Comparison of ENCODE assay signal across 24 cellular contexts in genomic region chr2:206846854-206847834, GRCh38.
"Had no signal": no experiment of that assay in that cellular context is flagged by ENCODE, and none has a peak within 500 bp of the region (broad histone marks: within the 10 kb centered on the region; RNA-seq: fewer than 3 reads in every experiment).

No MANE protein-coding gene starts in this region.

- H3K4me3 ChIP-seq: body of pancreas, esophagus squamous epithelium, lung, vagina had no signal

- DNase-seq: activated CD4-positive, alpha-beta memory T cell treated with anti-CD3 and anti-CD28 coated beads, Interleukin-2, amount 10 ng/mL, durations not matched to agents 7 days and 5 days; activated CD4-positive, alpha-beta T cell treated with anti-CD3 and anti-CD28 coated beads for 48 hours; activated CD4-positive, CD25-positive, alpha-beta regulatory T cell; activated CD8-positive, alpha-beta memory T cell treated with anti-CD3 and anti-CD28 coated beads, Interleukin-2, amount 10 ng/mL, durations not matched to agents 7 days and 5 days; activated naive CD8-positive, alpha-beta T cell treated with anti-CD3 and anti-CD28 coated beads, Interleukin-2, amount 10 ng/mL, durations not matched to agents 7 days and 5 days; amygdala; body of pancreas; cerebellar nuclear complex; effector memory CD8-positive, alpha-beta T cell; esophagus squamous epithelium; foreskin fibroblast; hippocampal formation; left cardiac atrium; small intestine; stimulated activated CD4-positive, alpha-beta T cell treated with anti-CD3 and anti-CD28 coated beads, Interleukin-15, amount 100 ng/mL, for 24 hours; stimulated activated CD4-positive, alpha-beta T cell treated with anti-CD3 and anti-CD28 coated beads, Interleukin-2, amount 100 ng/mL, for 48 hours; stimulated activated naive CD8-positive, alpha-beta T cell treated with anti-CD3 and anti-CD28 coated beads, Interleukin-15, amount 100 ng/mL, for 72 hours; T-cell; trophoblast cell had no signal

- H3K9me3 ChIP-seq: body of pancreas, esophagus squamous epithelium, neutrophil, vagina had no signal

- H3K27me3 Mint-ChIP-seq: activated CD4-positive, alpha-beta memory T cell treated with anti-CD3 and anti-CD28 coated beads, Interleukin-2, amount 10 ng/mL, durations not matched to agents 7 days and 5 days; activated CD8-positive, alpha-beta memory T cell treated with anti-CD3 and anti-CD28 coated beads, Interleukin-2, amount 10 ng/mL, durations not matched to agents 7 days and 5 days; activated naive CD8-positive, alpha-beta T cell treated with anti-CD3 and anti-CD28 coated beads, Interleukin-2, amount 10 ng/mL, durations not matched to agents 7 days and 5 days; effector memory CD8-positive, alpha-beta T cell; natural killer cell treated with Interleukin-12 subunit alpha and Interleukin-12 subunit beta and Interleukin-15 and Interleukin-18, amount 100 ng/mL, for 72 hours; stimulated activated naive CD8-positive, alpha-beta T cell treated with anti-CD3 and anti-CD28 coated beads, Interleukin-15, amount 100 ng/mL, for 72 hours; T-cell had no signal

- H3K27ac ChIP-seq: body of pancreas, esophagus squamous epithelium, neutrophil, vagina had no signal

- H3K36me3 Mint-ChIP-seq: activated CD8-positive, alpha-beta memory T cell treated with anti-CD3 and anti-CD28 coated beads, Interleukin-2, amount 10 ng/mL, durations not matched to agents 7 days and 5 days; activated naive CD8-positive, alpha-beta T cell treated with anti-CD3 and anti-CD28 coated beads, Interleukin-2, amount 10 ng/mL, durations not matched to agents 7 days and 5 days; mesothelial cell of epicardium; natural killer cell treated with Interleukin-12 subunit alpha and Interleukin-12 subunit beta and Interleukin-15 and Interleukin-18, amount 100 ng/mL, for 72 hours; T-cell had no signal

- H3K4me1 Mint-ChIP-seq: activated CD4-positive, alpha-beta memory T cell treated with anti-CD3 and anti-CD28 coated beads, Interleukin-2, amount 10 ng/mL, durations not matched to agents 7 days and 5 days; activated CD8-positive, alpha-beta memory T cell treated with anti-CD3 and anti-CD28 coated beads, Interleukin-2, amount 10 ng/mL, durations not matched to agents 7 days and 5 days; activated naive CD8-positive, alpha-beta T cell treated with anti-CD3 and anti-CD28 coated beads, Interleukin-2, amount 10 ng/mL, durations not matched to agents 7 days and 5 days; mesothelial cell of epicardium; stimulated activated naive CD8-positive, alpha-beta T cell treated with anti-CD3 and anti-CD28 coated beads, Interleukin-15, amount 100 ng/mL, for 72 hours; T-cell had no signal

- H3K27me3 ChIP-seq: body of pancreas, esophagus squamous epithelium, neutrophil, vagina had no signal

- H3K27ac Mint-ChIP-seq: activated CD4-positive, alpha-beta memory T cell treated with anti-CD3 and anti-CD28 coated beads, Interleukin-2, amount 10 ng/mL, durations not matched to agents 7 days and 5 days; activated CD8-positive, alpha-beta memory T cell treated with anti-CD3 and anti-CD28 coated beads, Interleukin-2, amount 10 ng/mL, durations not matched to agents 7 days and 5 days; activated naive CD8-positive, alpha-beta T cell treated with anti-CD3 and anti-CD28 coated beads, Interleukin-2, amount 10 ng/mL, durations not matched to agents 7 days and 5 days; effector memory CD8-positive, alpha-beta T cell; mesothelial cell of epicardium; natural killer cell treated with Interleukin-12 subunit alpha and Interleukin-12 subunit beta and Interleukin-15 and Interleukin-18, amount 100 ng/mL, for 72 hours; stimulated activated naive CD8-positive, alpha-beta T cell treated with anti-CD3 and anti-CD28 coated beads, Interleukin-15, amount 100 ng/mL, for 72 hours; T-cell had no signal

- H3K4me1 ChIP-seq: body of pancreas, esophagus squamous epithelium, vagina had no signal

- H3K36me3 ChIP-seq: esophagus squamous epithelium, neutrophil, vagina had no signal

- H3K9me3 Mint-ChIP-seq: activated CD4-positive, alpha-beta memory T cell treated with anti-CD3 and anti-CD28 coated beads, Interleukin-2, amount 10 ng/mL, durations not matched to agents 7 days and 5 days; activated naive CD8-positive, alpha-beta T cell treated with anti-CD3 and anti-CD28 coated beads, Interleukin-2, amount 10 ng/mL, durations not matched to agents 7 days and 5 days; effector memory CD8-positive, alpha-beta T cell; mesothelial cell of epicardium; natural killer cell treated with Interleukin-12 subunit alpha and Interleukin-12 subunit beta and Interleukin-15 and Interleukin-18, amount 100 ng/mL, for 72 hours; stimulated activated naive CD8-positive, alpha-beta T cell treated with anti-CD3 and anti-CD28 coated beads, Interleukin-15, amount 100 ng/mL, for 72 hours; T-cell had no signal

- ATAC-seq: activated CD8-positive, alpha-beta memory T cell treated with anti-CD3 and anti-CD28 coated beads, Interleukin-2, amount 10 ng/mL, durations not matched to agents 7 days and 5 days; body of pancreas; effector memory CD8-positive, alpha-beta T cell; stimulated activated naive CD8-positive, alpha-beta T cell treated with anti-CD3 and anti-CD28 coated beads, Interleukin-15, amount 100 ng/mL, for 72 hours; T-cell had no signal

- H3K4me3 Mint-ChIP-seq: activated CD4-positive, alpha-beta memory T cell treated with anti-CD3 and anti-CD28 coated beads, Interleukin-2, amount 10 ng/mL, durations not matched to agents 7 days and 5 days; activated CD8-positive, alpha-beta memory T cell treated with anti-CD3 and anti-CD28 coated beads, Interleukin-2, amount 10 ng/mL, durations not matched to agents 7 days and 5 days; activated naive CD8-positive, alpha-beta T cell treated with anti-CD3 and anti-CD28 coated beads, Interleukin-2, amount 10 ng/mL, durations not matched to agents 7 days and 5 days; effector memory CD8-positive, alpha-beta T cell; mesothelial cell of epicardium; natural killer cell treated with Interleukin-12 subunit alpha and Interleukin-12 subunit beta and Interleukin-15 and Interleukin-18, amount 100 ng/mL, for 72 hours; stimulated activated naive CD8-positive, alpha-beta T cell treated with anti-CD3 and anti-CD28 coated beads, Interleukin-15, amount 100 ng/mL, for 72 hours; T-cell had no signal
